In the genomic region with DNA sequence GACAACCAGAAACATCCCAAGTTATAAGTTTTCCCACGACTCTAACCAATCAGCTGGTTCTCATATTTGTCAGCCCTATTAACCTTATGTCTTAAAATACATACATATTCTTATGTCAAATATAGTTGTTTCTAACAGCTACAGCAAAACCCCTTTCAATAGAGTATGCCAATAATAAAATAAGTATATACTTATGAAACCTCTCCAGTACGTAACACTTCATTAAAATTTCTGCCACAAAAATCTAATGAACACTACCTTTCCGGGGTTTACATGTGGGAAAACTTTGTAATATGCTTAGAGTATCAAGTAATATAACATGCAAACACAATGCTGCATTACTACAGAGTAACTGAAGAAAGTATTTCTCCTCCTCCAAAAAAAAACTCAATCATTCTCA, we compare ENCODE assay signal across 10 cellular contexts. TPM values are rescaled to one million over a fixed set of nuclear protein-coding genes. Genes with fewer than 3 reads are reported as not detected.
A peak's percentile ranks its signal among the peaks of the same experiment; 100 is the strongest.
DNase-seq lines count a peak whose midpoint lies in the region; ATAC-seq and TF ChIP-seq lines count a peak whose summit lies in the region.
"Had no signal": no experiment of that assay in that cellular context is flagged by ENCODE, and none has a peak within 500 bp of the region (broad histone marks: within the 10 kb centered on the region; RNA-seq: fewer than 3 reads in every experiment).

No MANE protein-coding gene starts in this region.

- ATAC-seq in HG02798 (IDR thresholded peaks at IDR 0.05; ENCODE audit: poor library complexity, unreplicated experiment), result no peak
- ATAC-seq in effector memory CD8-positive, alpha-beta T cell (replicated peaks), result no peak
- no peak for ATAC-seq in GM18519 (IDR thresholded peaks at IDR 0.05; ENCODE audit: low FRiP score, unreplicated experiment)

- no peak overlapping the region for H3K9ac ChIP-seq in parathyroid adenoma

- TF ChIP-seq CTCF in OCI-LY7 (conservative IDR thresholded peaks at IDR 0.05; ENCODE audit: low read length) (no peak), esophagus squamous epithelium (IDR thresholded peaks at IDR 0.05) (no peak), parathyroid adenoma (IDR thresholded peaks at IDR 0.05) (no peak)

- intact Hi-C loops in OCI-LY7 (cut with micrococcal nuclease; ENCODE audit: unreplicated experiment), result no loop called here
- intact Hi-C loops in esophagus squamous epithelium (cut with DNase I), result no loop called here

- no peaks in the 10 kb centered on the region for H3K27me3 ChIP-seq in CD8-positive, alpha-beta memory T cell (ENCODE audit: insufficient read depth, low read length, poor library complexity, severe bottlenecking)
- H3K27me3 ChIP-seq in esophagus squamous epithelium (peaks cover 0 to 4% (median 0%) of the 10 kb centered on the region in 4 donors), parathyroid adenoma (ENCODE audit: control insufficient read depth, insufficient read depth, low read length) (no peaks in the 10 kb centered on the region)
- H3K27me3 ChIP-seq: Peyer's patch had no signal

- POLR2A ChIA-PET in CD8-positive, alpha-beta memory T cell (lab: Charles Lee), result no interaction called here
- POLR2A ChIA-PET in OCI-LY7 (lab: Charles Lee), result interaction anchor here (0.6 kb wide), 1 partner anchor 39 kb away, joined by 4 read pairs; no protein-coding TSS in a partner anchor

- WGBS in esophagus squamous epithelium, 2 donors, result 35 to 38% methylated on average over 3 of the region's 3 CpGs

- no peaks in the 10 kb centered on the region for H4K20me1 ChIP-seq in OCI-LY7 (ENCODE audit: insufficient read depth, low read length)

- no peak overlapping the region for H3K27ac Mint-ChIP-seq in CD8-positive, alpha-beta memory T cell
- H3K27ac Mint-ChIP-seq in effector memory CD8-positive, alpha-beta T cell, result no peak overlapping the region

- no peaks in the 10 kb centered on the region for H3K9me3 ChIP-seq in CD8-positive, alpha-beta memory T cell (ENCODE audit: low read length)
- no peaks in the 10 kb centered on the region for H3K9me3 ChIP-seq in OCI-LY7 (ENCODE audit: low read length)
- H3K9me3 ChIP-seq in esophagus squamous epithelium, result no peaks in the 10 kb centered on the region
- H3K9me3 ChIP-seq in parathyroid adenoma (ENCODE audit: control insufficient read depth, low read length), result no peaks in the 10 kb centered on the region
- H3K9me3 ChIP-seq: Peyer's patch had no signal

- peaks cover 11% of the 10 kb centered on the region; the same call in 1 of the 2 replicates for H3K79me2 ChIP-seq in OCI-LY7 (ENCODE audit: insufficient read depth, low read depth, low read length)
- peaks cover 26% of the 10 kb centered on the region for H3K79me2 ChIP-seq in parathyroid adenoma

- peaks cover 15 to 25% (median 22%) of the 10 kb centered on the region in 3 donors for H3K4me1 Mint-ChIP-seq in CD8-positive, alpha-beta memory T cell
- H3K4me1 Mint-ChIP-seq in effector memory CD8-positive, alpha-beta T cell (ENCODE audit: low read depth in 2 of 2), result peaks cover 12 to 13% of the 10 kb centered on the region in 2 donors

- TSS peak; percentile 21 for BruUV-seq in OCI-LY7 (replicated peaks; lab: Mats Ljungman, UMichigan)

- no peaks in the 10 kb centered on the region for H3K36me3 ChIP-seq in CD8-positive, alpha-beta memory T cell (ENCODE audit: insufficient read depth, low read length)
- H3K36me3 ChIP-seq in OCI-LY7 (ENCODE audit: insufficient read depth, low read length) (no peaks in the 10 kb centered on the region), esophagus squamous epithelium (no peaks in the 10 kb centered on the region), parathyroid adenoma (ENCODE audit: control insufficient read depth, insufficient read depth, low read length) (no peaks in the 10 kb centered on the region)
- H3K36me3 ChIP-seq: Peyer's patch had no signal

- no peak for DNase-seq in CD8-positive, alpha-beta memory T cell
- no peak for DNase-seq in OCI-LY7 (ENCODE audit: low spot score)
- DNase-seq in esophagus squamous epithelium (lab: John Stamatoyannopoulos, UW), result no peak
- no peak for DNase-seq in effector memory CD8-positive, alpha-beta T cell
- no peak for DNase-seq in HCEC 1CT
- DNase-seq: activated gamma-delta T cell, Peyer's patch had no signal

- CTCF ChIA-PET in CD8-positive, alpha-beta memory T cell (lab: Charles Lee), result no interaction called here
- CTCF ChIA-PET in OCI-LY7 (lab: Charles Lee; ENCODE audit: unreplicated experiment), result no interaction called here

- H3K9me2 ChIP-seq in OCI-LY7 (ENCODE audit: insufficient read depth, low read length), result no peaks in the 10 kb centered on the region

- H3K4me2 ChIP-seq in OCI-LY7 (ENCODE audit: low read length), result peak overlapping the region; percentile 77
- H3K4me2 ChIP-seq in parathyroid adenoma (ENCODE audit: low read length), result peak overlapping the region; percentile 90

- H3K9me3 Mint-ChIP-seq in CD8-positive, alpha-beta memory T cell, result no peaks in the 10 kb centered on the region
- H3K9me3 Mint-ChIP-seq in effector memory CD8-positive, alpha-beta T cell, result no peaks in the 10 kb centered on the region

- H3K27me3 Mint-ChIP-seq in CD8-positive, alpha-beta memory T cell, result peaks cover 33 to 58% of the 10 kb centered on the region in 2 donors
- peaks cover 59 to 72% of the 10 kb centered on the region in 2 donors for H3K27me3 Mint-ChIP-seq in effector memory CD8-positive, alpha-beta T cell

- TF ChIP-seq POLR2A in esophagus squamous epithelium (IDR thresholded peaks at IDR 0.05), result no peak

- H2AFZ ChIP-seq in OCI-LY7 (ENCODE audit: low read length), result no peak overlapping the region
- no peak overlapping the region for H2AFZ ChIP-seq in parathyroid adenoma

- peak overlapping the region; percentile 72 for H3K4me3 ChIP-seq in CD8-positive, alpha-beta memory T cell (ENCODE audit: low read length)
- H3K4me3 ChIP-seq in OCI-LY7 (ENCODE audit: low read depth, low read length, poor library complexity, severe bottlenecking) (peak overlapping the region; percentile 76), esophagus squamous epithelium (peak overlapping the region in 3 of 4 donors; percentile 75 to 90 (median 76)), parathyroid adenoma (ENCODE audit: low read depth, low read length) (peak overlapping the region; percentile 83)

- H3K4me1 ChIP-seq in CD8-positive, alpha-beta memory T cell (ENCODE audit: insufficient read depth, low read length), result peaks cover 21% of the 10 kb centered on the region
- H3K4me1 ChIP-seq in OCI-LY7 (ENCODE audit: insufficient read depth, low read length, poor library complexity, severe bottlenecking), result peaks cover 6% of the 10 kb centered on the region
- peaks cover 0 to 32% (median 12%) of the 10 kb centered on the region in 3 donors for H3K4me1 ChIP-seq in esophagus squamous epithelium
- peaks cover 6% of the 10 kb centered on the region for H3K4me1 ChIP-seq in parathyroid adenoma

- peak overlapping the region in 4 of 7 donors; percentile 58 to 83 (median 82) for H3K4me3 Mint-ChIP-seq in CD8-positive, alpha-beta memory T cell
- peak overlapping the region in 1 of 2 donors; percentile 86 for H3K4me3 Mint-ChIP-seq in effector memory CD8-positive, alpha-beta T cell

- no peak overlapping the region for H3K27ac ChIP-seq in CD8-positive, alpha-beta memory T cell (ENCODE audit: low read depth, low read length)
- no peak overlapping the region for H3K27ac ChIP-seq in OCI-LY7 (ENCODE audit: low read depth, low read length, poor library complexity, severe bottlenecking)
- H3K27ac ChIP-seq in esophagus squamous epithelium, result peak overlapping the region in 1 of 4 donors; percentile 95
- H3K27ac ChIP-seq in parathyroid adenoma, result peak overlapping the region; percentile 99

- H3K36me3 Mint-ChIP-seq in CD8-positive, alpha-beta memory T cell, result no peaks in the 10 kb centered on the region
- H3K36me3 Mint-ChIP-seq in effector memory CD8-positive, alpha-beta T cell (ENCODE audit: insufficient read depth), result no peaks in the 10 kb centered on the region

RNA-seq across cellular contexts. Expression of gene LRP6, which starts 1.8 kb away (rescaled TPM):
- 1 to 10 TPM in 1 of 2 experiments, under 1 TPM in 1; 0.94 to 2.4 TPM for total RNA-seq in CD8-positive, alpha-beta memory T cell
- polyA plus RNA-seq in CD8-positive, alpha-beta memory T cell, result 0.12 TPM
- total RNA-seq in OCI-LY7 (2014; rRNA removed; shearing (Covaris generic)), result 5.1 and 8.1 TPM in 2 replicates
- total RNA-seq in OCI-LY7 (2022), result 3.7 and 5.2 TPM in 2 replicates
- total RNA-seq in esophagus squamous epithelium, result 10 to 100 TPM in 1 of 4 donors, 1 to 10 TPM in 3; 4.3 to 18.7 (median 9.0) TPM
